Comparison of ENCODE assay signal across 8 cellular contexts in genomic region chr11:65498727-65498976, GRCh38. TPM values are rescaled to one million over a fixed set of nuclear protein-coding genes. Genes with fewer than 3 reads are reported as not detected.
DNase-seq lines count a peak whose midpoint lies in the region; ATAC-seq and TF ChIP-seq lines count a peak whose summit lies in the region.
"Had no signal": no experiment of that assay in that cellular context is flagged by ENCODE, and none has a peak within 500 bp of the region (broad histone marks: within the 10 kb centered on the region; RNA-seq: fewer than 3 reads in every experiment).

No MANE protein-coding gene starts in this region.

- H3K27me3 Mint-ChIP-seq in HFFc6 (ENCODE audit: insufficient read depth): peaks cover 8% of the 10 kb centered on the region
- H3K27me3 Mint-ChIP-seq: T-helper 17 cell had no signal

- H3K9me3 Mint-ChIP-seq in HFFc6: peaks cover 4% of the 10 kb centered on the region

- no peak overlapping the region for H3K4me3 Mint-ChIP-seq in HFFc6
- H3K4me3 Mint-ChIP-seq: T-helper 17 cell had no signal

- H3K27ac ChIP-seq in body of pancreas: peak overlapping the region; percentile 93 to 99 (median 98)
- peak overlapping the region; percentile 99 to 100 (median 100) for H3K27ac ChIP-seq in right lobe of liver
- peak overlapping the region; percentile 99 for H3K27ac ChIP-seq in tibial artery

- H3K36me3 ChIP-seq in body of pancreas (replicated peaks in 1 of 2; ENCODE audit: insufficient read depth in 1 of 2, low read depth in 2 of 2): peaks cover 3 to 4% of the 10 kb centered on the region in 2 donors
- H3K36me3 ChIP-seq in right lobe of liver: peaks cover 0 to 19% (median 12%) of the 10 kb centered on the region in 4 donors
- H3K36me3 ChIP-seq in tibial artery: peaks cover 29 to 35% (median 35%) of the 10 kb centered on the region in 3 donors

- intact Hi-C loops in body of pancreas (cut with DNase I): no loop called here
- intact Hi-C loops in right lobe of liver (cut with DNase I): loop anchor here in 1 of 2 donors (5.0 kb wide), 1 partner anchor 76 kb away; the partner anchor contains the start of gene NEAT1
- intact Hi-C loops in tibial artery (cut with DNase I; ENCODE audit: low total_unique reads): no loop called here

- H3K4me3 ChIP-seq in body of pancreas (peak overlapping the region in 1 of 2 donors; percentile 12), right lobe of liver (peak overlapping the region; percentile 61 to 75 (median 67)), tibial artery (peak overlapping the region; percentile 74 to 86)

- no peak overlapping the region for H3K27ac Mint-ChIP-seq in HFFc6
- H3K27ac Mint-ChIP-seq: T-helper 17 cell had no signal

- H3K4me1 Mint-ChIP-seq in HFFc6 (ENCODE audit: low read depth): peaks cover 44% of the 10 kb centered on the region

- H3K9me3 ChIP-seq in body of pancreas (no peaks in the 10 kb centered on the region), right lobe of liver (no peaks in the 10 kb centered on the region), tibial artery (no peaks in the 10 kb centered on the region)

- H3K4me1 ChIP-seq in body of pancreas (peaks cover 35% of the 10 kb centered on the region), right lobe of liver (peaks cover 0 to 42% (median 12%) of the 10 kb centered on the region in 4 donors), tibial artery (peaks cover 8 to 40% (median 28%) of the 10 kb centered on the region in 4 donors)

- 0 to 1% methylated on average over 6 of the region's 6 CpGs for WGBS in body of pancreas, 2 donors
- WGBS in right lobe of liver (ENCODE audit: insufficient coverage, low coverage, low lambda C conversion rate, missing lambda C conversion rate): under 1% methylated on average over 6 of the region's 6 CpGs

- no peaks in the 10 kb centered on the region for H3K27me3 ChIP-seq in body of pancreas
- H3K27me3 ChIP-seq in right lobe of liver: no peaks in the 10 kb centered on the region
- H3K27me3 ChIP-seq in tibial artery: no peaks in the 10 kb centered on the region

- DNase-seq in HT-29 (ENCODE audit: low spot score) (peak; percentile 86), body of pancreas (no peak), right lobe of liver (no peak), tibial artery (no peak), HFFc6 (no peak), NCI-H1417 (lab: John Stamatoyannopoulos, UW) (no peak)

- ATAC-seq in body of pancreas (no peak), right lobe of liver (no peak), GM21619 (IDR thresholded peaks at IDR 0.05; ENCODE audit: unreplicated experiment) (no peak)

- TF ChIP-seq POLR2A in body of pancreas (IDR thresholded peaks at IDR 0.05): no peak
- no peak for TF ChIP-seq POLR2A in right lobe of liver (IDR thresholded peaks at IDR 0.05)

- H3K36me3 Mint-ChIP-seq in HFFc6 (ENCODE audit: low read depth): peaks cover 4% of the 10 kb centered on the region

- peak in 1 of 7 experiments; percentile 9 for TF ChIP-seq CTCF in body of pancreas (IDR thresholded peaks at IDR 0.05)
- no peak for TF ChIP-seq CTCF in right lobe of liver (IDR thresholded peaks at IDR 0.05)
- TF ChIP-seq CTCF in tibial artery (IDR thresholded peaks at IDR 0.05): no peak
- TF ChIP-seq CTCF in HFFc6 (IDR thresholded peaks at IDR 0.05): no peak

RNA-seq across cellular contexts. Expression of gene MALAT1, which starts 0.2 kb away (rescaled TPM):
- total RNA-seq in HT-29 (2014; rRNA removed; shearing (Covaris generic)): 1,827 and 2,040 TPM in 2 replicates
- total RNA-seq in body of pancreas (over 10,000 TPM; 10,129 to 14,092 TPM), right lobe of liver (1,000 to 10,000 TPM; 2,716 to 5,163 (median 3,933) TPM)
- 1,000 to 10,000 TPM; 3,136 to 4,087 (median 3,570) TPM for total RNA-seq in HFFc6 (2021; fragmentation: NEBNext Ultra II Directional; extraction: Animal tissue kit (Norgen Biotek cat#: 25700))

RNA-seq across cellular contexts. Expression of gene SCYL1, which starts 26.2 kb away (rescaled TPM):
- 177 and 182 TPM in 2 replicates for total RNA-seq in HT-29 (2014; rRNA removed; shearing (Covaris generic))
- 10 to 100 TPM; 55.0 to 62.3 TPM for total RNA-seq in body of pancreas
- total RNA-seq in right lobe of liver: 10 to 100 TPM; 51.3 to 82.3 (median 57.0) TPM
- total RNA-seq in HFFc6 (2021; fragmentation: NEBNext Ultra II Directional; extraction: Animal tissue kit (Norgen Biotek cat#: 25700)): 100 to 1,000 TPM; 120 to 137 (median 126) TPM

RNA-seq across cellular contexts. Expression of gene LTBP3, which starts 59.5 kb away (rescaled TPM):
- 146 and 164 TPM in 2 replicates for total RNA-seq in HT-29 (2014; rRNA removed; shearing (Covaris generic))
- total RNA-seq in body of pancreas: 100 to 1,000 TPM; 131 to 330 TPM
- 10 to 100 TPM; 26.6 to 94.1 (median 46.8) TPM for total RNA-seq in right lobe of liver
- 10 to 100 TPM; 64.0 to 78.1 (median 66.0) TPM for total RNA-seq in HFFc6 (2021; fragmentation: NEBNext Ultra II Directional; extraction: Animal tissue kit (Norgen Biotek cat#: 25700))
